In the genomic region with DNA sequence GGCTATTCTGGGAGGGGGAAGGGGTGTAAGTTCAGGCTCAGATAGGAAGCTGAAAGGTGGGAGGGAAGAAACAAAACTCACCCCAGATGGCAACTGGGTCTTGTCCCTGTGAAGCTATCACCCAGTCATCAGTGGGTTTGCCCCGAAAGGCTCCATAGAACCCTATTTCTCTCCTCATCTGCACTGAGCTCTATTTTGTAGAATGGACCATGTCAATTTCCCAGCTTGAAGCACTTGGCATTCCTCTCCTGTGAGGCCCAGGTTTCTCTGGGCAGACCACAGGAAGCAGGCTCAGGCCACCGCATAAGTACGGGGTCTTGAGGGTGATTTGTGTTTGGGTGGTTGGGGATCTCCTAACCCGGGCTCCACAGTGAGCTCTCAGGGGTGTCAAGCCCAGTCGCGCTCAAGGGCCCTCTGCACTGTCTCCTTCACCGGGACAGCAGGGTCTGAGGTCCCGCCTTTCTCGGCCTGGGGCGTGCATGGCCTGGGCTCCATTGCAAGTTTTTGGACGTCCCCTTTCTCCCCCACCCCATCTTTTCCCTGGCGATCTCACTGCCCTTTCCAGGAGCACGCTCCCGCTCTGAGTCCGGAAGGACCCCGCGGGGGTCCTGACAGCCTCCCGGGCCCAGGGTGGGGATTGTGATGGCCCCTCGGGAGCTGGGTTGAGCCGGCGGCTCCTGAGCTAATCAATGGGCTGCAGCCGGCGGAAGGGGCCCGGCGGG, we compare ENCODE assay signal across 1 cellular context.
TF ChIP-seq lines count a peak whose summit lies in the region.

No MANE protein-coding gene starts in this region.

TF ChIP-seq in IMR-90, 13 proteins besides CTCF, POLR2A, EP300 and RAD21:
- TF ChIP-seq FOS (IDR thresholded peaks at IDR 0.05; ENCODE audit: low read depth, low read length) = no peak
- TF ChIP-seq SMC3 (IDR thresholded peaks at IDR 0.05; ENCODE audit: low read depth, low read length) = no peak
- TF ChIP-seq RFX5 (IDR thresholded peaks at IDR 0.05; ENCODE audit: low read depth, low read length) = no peak
- no peak for TF ChIP-seq CEBPB (IDR thresholded peaks at IDR 0.05; ENCODE audit: low read depth, low read length)
- no peak for TF ChIP-seq MXI1 (IDR thresholded peaks at IDR 0.05; ENCODE audit: borderline replicate concordance, low read depth, low read length)
- no peak for TF ChIP-seq CHD1 (IDR thresholded peaks at IDR 0.05; ENCODE audit: low read depth, low read length)
- no peak for TF ChIP-seq MAZ (IDR thresholded peaks at IDR 0.05; ENCODE audit: borderline replicate concordance, low read depth, low read length)
- no peak for TF ChIP-seq RCOR1 (IDR thresholded peaks at IDR 0.05; ENCODE audit: insufficient replicate concordance, low read length)
- TF ChIP-seq, protein P1, sequence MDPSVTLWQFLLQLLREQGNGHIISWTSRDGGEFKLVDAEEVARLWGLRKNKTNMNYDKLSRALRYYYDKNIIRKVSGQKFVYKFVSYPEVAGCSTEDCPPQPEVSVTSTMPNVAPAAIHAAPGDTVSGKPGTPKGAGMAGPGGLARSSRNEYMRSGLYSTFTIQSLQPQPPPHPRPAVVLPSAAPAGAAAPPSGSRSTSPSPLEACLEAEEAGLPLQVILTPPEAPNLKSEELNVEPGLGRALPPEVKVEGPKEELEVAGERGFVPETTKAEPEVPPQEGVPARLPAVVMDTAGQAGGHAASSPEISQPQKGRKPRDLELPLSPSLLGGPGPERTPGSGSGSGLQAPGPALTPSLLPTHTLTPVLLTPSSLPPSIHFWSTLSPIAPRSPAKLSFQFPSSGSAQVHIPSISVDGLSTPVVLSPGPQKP (IDR thresholded peaks at IDR 0.05; ENCODE audit: borderline replicate concordance, low read depth, low read length) = no peak
- no peak for TF ChIP-seq NFE2L2 (IDR thresholded peaks at IDR 0.05; ENCODE audit: low read depth, low read length)
- TF ChIP-seq MAFK (IDR thresholded peaks at IDR 0.05; ENCODE audit: low read depth, low read length) = no peak
- TF ChIP-seq BHLHE40 (IDR thresholded peaks at IDR 0.05; ENCODE audit: low read depth, low read length) = no peak
- TF ChIP-seq, protein P2, sequence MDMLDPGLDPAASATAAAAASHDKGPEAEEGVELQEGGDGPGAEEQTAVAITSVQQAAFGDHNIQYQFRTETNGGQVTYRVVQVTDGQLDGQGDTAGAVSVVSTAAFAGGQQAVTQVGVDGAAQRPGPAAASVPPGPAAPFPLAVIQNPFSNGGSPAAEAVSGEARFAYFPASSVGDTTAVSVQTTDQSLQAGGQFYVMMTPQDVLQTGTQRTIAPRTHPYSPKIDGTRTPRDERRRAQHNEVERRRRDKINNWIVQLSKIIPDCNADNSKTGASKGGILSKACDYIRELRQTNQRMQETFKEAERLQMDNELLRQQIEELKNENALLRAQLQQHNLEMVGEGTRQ (IDR thresholded peaks at IDR 0.05; ENCODE audit: low read depth, low read length) = no peak
